22 cellular contexts compared by ENCODE assay signal in the genomic region with DNA sequence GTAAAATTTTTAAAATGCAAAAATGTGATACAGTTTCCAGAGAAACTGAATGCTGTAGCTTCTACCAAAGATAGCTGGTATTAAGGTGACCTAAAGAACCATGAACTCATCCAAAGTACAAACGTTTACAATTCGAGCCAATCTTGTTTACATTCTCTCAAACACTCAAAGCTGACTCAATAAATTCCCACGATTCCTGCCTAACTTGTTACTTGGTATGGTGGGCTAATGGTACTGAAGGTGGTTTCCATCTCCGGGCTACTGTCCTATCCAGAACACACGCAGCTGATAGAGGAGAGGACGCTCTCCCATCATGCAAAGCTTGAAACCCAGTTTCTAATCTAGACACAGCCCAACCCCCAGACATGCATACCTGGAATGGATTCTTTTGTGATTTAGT. TPM values are rescaled to one million over a fixed set of nuclear protein-coding genes. Genes with fewer than 3 reads are reported as not detected.
DNase-seq lines count a peak whose midpoint lies in the region; ATAC-seq, FAIRE-seq and TF ChIP-seq lines count a peak whose summit lies in the region.
"Had no signal": no experiment of that assay in that cellular context is flagged by ENCODE, and none has a peak within 500 bp of the region (broad histone marks: within the 10 kb centered on the region; RNA-seq: fewer than 3 reads in every experiment).

No MANE protein-coding gene starts in this region.

- no peak overlapping the region for H2AK5ac ChIP-seq in mesenchymal stem cell (ENCODE audit: low read length, severe bottlenecking)

- TF ChIP-seq CTCF in A549 (IDR thresholded peaks at IDR 0.05), result no peak
- no peak for TF ChIP-seq CTCF in BE2C (IDR thresholded peaks at IDR 0.05; ENCODE audit: low read depth, low read length)

- no peak overlapping the region for H2BK12ac ChIP-seq in mesenchymal stem cell (ENCODE audit: low read length in 2 of 2)

- no peak overlapping the region for H3K14ac ChIP-seq in mesenchymal stem cell (ENCODE audit: low read length in 2 of 2)

- H3K27ac ChIP-seq in A549 (no peak overlapping the region), mesenchymal stem cell (ENCODE audit: low read length, poor library complexity, severe bottlenecking) (no peak overlapping the region)
- H3K27ac ChIP-seq: left lung had no signal

- no peak overlapping the region for H2BK5ac ChIP-seq in mesenchymal stem cell (ENCODE audit: low read depth, low read length, poor library complexity, severe bottlenecking)

- H3K36me3 ChIP-seq in mesenchymal stem cell (ENCODE audit: control insufficient read depth in 1 of 2, insufficient read depth in 2 of 2, low read depth in 1 of 2, low read length in 2 of 2), result peaks cover 12 to 58% of the 10 kb centered on the region in 2 experiments
- H3K36me3 ChIP-seq in BE2C, result peaks cover 10% of the 10 kb centered on the region

- no peak overlapping the region for H3K9ac ChIP-seq in mesenchymal stem cell (ENCODE audit: low read length)

- H3K4me2 ChIP-seq in A549 (peak overlapping the region; percentile 18; the same call in 1 of the 3 replicates), mesenchymal stem cell (ENCODE audit: low read length, poor library complexity, severe bottlenecking) (no peak overlapping the region)

- no peak for TF ChIP-seq POLR2A in A549 (IDR thresholded peaks at IDR 0.05; ENCODE audit: low read length)

- H2BK15ac ChIP-seq in mesenchymal stem cell (ENCODE audit: low read depth, poor library complexity, severe bottlenecking), result no peak overlapping the region

- CTCF ChIA-PET in A549 (lab: Yijun Ruan, JAX), result interaction anchor here (1.0 to 4.4 kb wide), 7 partner anchors 18 to 83 kb away, joined by 3 to 30 read pairs (median 7); a partner anchor contains a TSS

- POLR2A ChIA-PET in A549 (lab: Yijun Ruan, JAX), result no interaction called here

- H3K27me3 ChIP-seq in mesenchymal stem cell (ENCODE audit: control insufficient read depth in 1 of 2, insufficient read depth in 1 of 2, low read length in 2 of 2) (no peaks in the 10 kb centered on the region), BE2C (no peaks in the 10 kb centered on the region)
- H3K27me3 ChIP-seq: left lung had no signal

- no peak for TF ChIP-seq EP300 in A549 (IDR thresholded peaks at IDR 0.05)

- H3K4ac ChIP-seq in mesenchymal stem cell (ENCODE audit: low read depth in 1 of 2, low read length in 2 of 2), result no peak overlapping the region

- TF ChIP-seq RAD21 in A549 (conservative IDR thresholded peaks at IDR 0.05 in 1 of 2, IDR thresholded peaks at IDR 0.05 in 1 of 2), result no peak

- H4K8ac ChIP-seq in mesenchymal stem cell (ENCODE audit: low read length), result no peak overlapping the region

- H3K9me3 ChIP-seq in A549 (no peaks in the 10 kb centered on the region), mesenchymal stem cell (ENCODE audit: control insufficient read depth, low read length) (no peaks in the 10 kb centered on the region), BE2C (no peaks in the 10 kb centered on the region)
- H3K9me3 ChIP-seq: HAP-1, left lung had no signal

- FAIRE-seq in A549 (lab: Jason Lieb, UNC) (peak; percentile 36), GM19239 (lab: Jason Lieb, UNC) (peak; percentile 73)

- 46% methylated on average over 6 of the region's 6 CpGs for WGBS in A549 (ENCODE audit: missing lambda C conversion rate)
- 11% methylated on average over 6 of the region's 6 CpGs for WGBS in mesenchymal stem cell

- H3K23ac ChIP-seq in mesenchymal stem cell (ENCODE audit: low read length in 2 of 2), result no peak overlapping the region

- no peak overlapping the region for H2AFZ ChIP-seq in mesenchymal stem cell (ENCODE audit: low read depth, low read length)

- H3K79me1 ChIP-seq in mesenchymal stem cell (replicated peaks; ENCODE audit: low read length, poor library complexity, severe bottlenecking), result peaks cover 21% of the 10 kb centered on the region

- ATAC-seq in A549 (no peak), HG02885 (IDR thresholded peaks at IDR 0.05; ENCODE audit: poor library complexity, unreplicated experiment) (no peak)
- ATAC-seq: activated CD4-positive, CD25-positive, alpha-beta regulatory T cell treated with anti-CD3 and anti-CD28 coated beads, Interleukin-2, amount 50 U/mL, for 24 hours; left lung; natural killer cell; stimulated activated naive CD8-positive, alpha-beta T cell treated with anti-CD3 and anti-CD28 coated beads, Interleukin-15, Interleukin-2, amounts not matched to agents 100 U/mL and 50 U/mL, for 24 hours had no signal

- H2BK120ac ChIP-seq in mesenchymal stem cell (ENCODE audit: low read depth, low read length), result no peak overlapping the region

- H3K4me1 ChIP-seq in A549 (peaks cover 15% of the 10 kb centered on the region), mesenchymal stem cell (ENCODE audit: control insufficient read depth, insufficient read depth, low read depth, low read length) (no peaks in the 10 kb centered on the region), BE2C (no peaks in the 10 kb centered on the region)

- no peak overlapping the region for H3K4me3 ChIP-seq in A549
- no peak overlapping the region for H3K4me3 ChIP-seq in mesenchymal stem cell (ENCODE audit: insufficient read depth in 1 of 2, low read depth in 1 of 2, low read length in 2 of 2)
- no peak overlapping the region for H3K4me3 ChIP-seq in BE2C (ENCODE audit: low read depth, low read length)
- H3K4me3 ChIP-seq: HAP-1, left lung had no signal

- H4K91ac ChIP-seq in mesenchymal stem cell (ENCODE audit: low read length), result no peak overlapping the region

- DNase-seq in A549 (ENCODE audit: low read depth in 1 of 2, low spot score in 1 of 2) (no peak), GM19239 (ENCODE audit: insufficient read length, low spot score) (no peak), astrocyte of the hippocampus (ENCODE audit: low read depth, low spot score) (peak; percentile 19), mesenchymal stem cell (peak; percentile 93), foreskin melanocyte (no peak), BE2C (no peak), NCI-H526 treated with DMSO at 0.1 percent for 48 hours (lab: John Stamatoyannopoulos, UW) (no peak)
- DNase-seq: ACHN; activated CD8-positive, alpha-beta memory T cell treated with anti-CD3 and anti-CD28 coated beads, Interleukin-2, amount 50 U/mL, for 4 hours; activated naive CD4-positive, alpha-beta T cell treated with anti-CD3 and anti-CD28 coated beads for 36 hours; CD8-positive, alpha-beta memory T cell; GDM1; left lung; natural killer cell; NCI-H1694 treated with DMSO at 0.1 percent for 48 hours; NCI-H446; SIG-M5; stimulated activated CD4-positive, alpha-beta T cell treated with anti-CD3 and anti-CD28 coated beads, Interleukin-15, amount 100 ng/mL, for 24 hours; stimulated activated naive CD8-positive, alpha-beta T cell treated with anti-CD3 and anti-CD28 coated beads, Interleukin-15, Interleukin-2, amounts not matched to agents 100 U/mL and 50 U/mL, for 24 hours had no signal

- no peak overlapping the region for H3K18ac ChIP-seq in mesenchymal stem cell (ENCODE audit: low read depth in 1 of 2, low read length in 2 of 2)

TF ChIP-seq in A549, 52 proteins besides CTCF, POLR2A, EP300 and RAD21 (continues in another document):
- TF ChIP-seq, protein P1, sequence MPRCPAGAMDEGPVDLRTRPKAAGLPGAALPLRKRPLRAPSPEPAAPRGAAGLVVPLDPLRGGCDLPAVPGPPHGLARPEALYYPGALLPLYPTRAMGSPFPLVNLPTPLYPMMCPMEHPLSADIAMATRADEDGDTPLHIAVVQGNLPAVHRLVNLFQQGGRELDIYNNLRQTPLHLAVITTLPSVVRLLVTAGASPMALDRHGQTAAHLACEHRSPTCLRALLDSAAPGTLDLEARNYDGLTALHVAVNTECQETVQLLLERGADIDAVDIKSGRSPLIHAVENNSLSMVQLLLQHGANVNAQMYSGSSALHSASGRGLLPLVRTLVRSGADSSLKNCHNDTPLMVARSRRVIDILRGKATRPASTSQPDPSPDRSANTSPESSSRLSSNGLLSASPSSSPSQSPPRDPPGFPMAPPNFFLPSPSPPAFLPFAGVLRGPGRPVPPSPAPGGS (IDR thresholded peaks at IDR 0.05), result no peak
- no peak for TF ChIP-seq TFCP2L1 (CRISPR knock-in tag; IDR thresholded peaks at IDR 0.05)

RNA-seq across cellular contexts. Expression of a gene that starts 31.5 kb away (rescaled TPM):
- polyA plus RNA-seq in A549 (2011; rRNA removed) (0.60 and 0.66 TPM in 2 replicates), A549 (2017; fragmentation: RNase III; extraction: RNeasy Plus Mini Kit Qiagen cat#74134 plus additional on column Dnase treatment) (0.18 to 0.25 TPM (median 0.21 TPM) in 3 replicates)
- 0.13 TPM in 2 replicates for polyA plus RNA-seq in A549 (2012; cell fraction: cytosol; rRNA removed)
- polyA plus RNA-seq in A549 (2012; cell fraction: nucleus; rRNA removed), result 0.07 and 0.15 TPM in 2 replicates
- polyA minus RNA-seq in A549 (2011; rRNA and poly(A)+ RNA removed), result 0.21 and 0.24 TPM in 2 replicates
- polyA plus RNA-seq in mesenchymal stem cell (2013, experiment 1 of 2), result 0.10 TPM
- 0.10 TPM for polyA plus RNA-seq in mesenchymal stem cell (2013, experiment 2 of 2)
- 0.22 TPM for polyA plus RNA-seq in BE2C (2012; ENCODE audit: insufficient read depth, insufficient read length, low read depth)

RNA-seq across cellular contexts. Expression of a gene that starts 31.7 kb away (rescaled TPM):
- polyA plus RNA-seq in A549 (2011; rRNA removed) (213 and 230 TPM in 2 replicates), A549 (2017; fragmentation: RNase III; extraction: RNeasy Plus Mini Kit Qiagen cat#74134 plus additional on column Dnase treatment) (180 to 188 TPM (median 183 TPM) in 3 replicates)
- polyA plus RNA-seq in A549 (2012; cell fraction: cytosol; rRNA removed), result 148 and 150 TPM in 2 replicates
- 51.8 and 83.8 TPM in 2 replicates for polyA plus RNA-seq in A549 (2012; cell fraction: nucleus; rRNA removed)
- polyA minus RNA-seq in A549 (2011; rRNA and poly(A)+ RNA removed), result 24.1 and 29.5 TPM in 2 replicates
- 138 TPM for polyA plus RNA-seq in mesenchymal stem cell (2013, experiment 1 of 2)
- 144 TPM for polyA plus RNA-seq in mesenchymal stem cell (2013, experiment 2 of 2)
- polyA plus RNA-seq in BE2C (2012; ENCODE audit: insufficient read depth, insufficient read length, low read depth), result 50.9 TPM

RNA-seq across cellular contexts. Expression of a gene that starts 49.5 kb away (rescaled TPM):
- polyA plus RNA-seq in A549 (2011; rRNA removed), result 27.1 and 30.3 TPM in 2 replicates
- 7.9 and 10.0 TPM in 2 replicates for polyA plus RNA-seq in A549 (2012; cell fraction: cytosol; rRNA removed)
- 4.8 and 6.7 TPM in 2 replicates for polyA plus RNA-seq in A549 (2012; cell fraction: nucleus; rRNA removed)
- 13.8 to 15.1 TPM (median 14.7 TPM) in 3 replicates for polyA plus RNA-seq in A549 (2017; fragmentation: RNase III; extraction: RNeasy Plus Mini Kit Qiagen cat#74134 plus additional on column Dnase treatment)
- polyA minus RNA-seq in A549 (2011; rRNA and poly(A)+ RNA removed), result 32.6 and 34.4 TPM in 2 replicates
- polyA plus RNA-seq in mesenchymal stem cell (2013, experiment 1 of 2), result 14.0 TPM
- polyA plus RNA-seq in mesenchymal stem cell (2013, experiment 2 of 2), result 14.8 TPM
- polyA plus RNA-seq in BE2C (2012; ENCODE audit: insufficient read depth, insufficient read length, low read depth), result 13.8 TPM

Comparison
In these comparisons a context has a peak if more than half of its experiments do, and no peak if none do; other contexts are left out.
1. DNase-seq: peak in astrocyte of the hippocampus (single experiment) and mesenchymal stem cell (single experiment); none in A549 (0 of 2), GM19239 (single experiment), foreskin melanocyte (single experiment), BE2C (single experiment) and NCI-H526 treated with DMSO at 0.1 percent for 48 hours (single experiment).